ENCODE assay signal across 13 cellular contexts in genomic region chr11:628056-628455, GRCh38. TPM values are rescaled to one million over a fixed set of nuclear protein-coding genes. Genes with fewer than 3 reads are reported as not detected.
DNase-seq lines count a peak whose midpoint lies in the region; ATAC-seq and TF ChIP-seq lines count a peak whose summit lies in the region.
"Had no signal": no experiment of that assay in that cellular context is flagged by ENCODE, and none has a peak within 500 bp of the region (broad histone marks: within the 10 kb centered on the region; RNA-seq: fewer than 3 reads in every experiment).

No MANE protein-coding gene starts in this region.

- no peak for ATAC-seq in left ventricle myocardium superior
- ATAC-seq in activated CD8-positive, alpha-beta T cell treated with anti-CD3 and anti-CD28 coated beads for 36 hours: no peak

- no peak for TF ChIP-seq CTCF in activated CD8-positive, alpha-beta T cell treated with anti-CD3 and anti-CD28 coated beads for 36 hours (IDR thresholded peaks at IDR 0.05)
- no peak for TF ChIP-seq CTCF in mesothelial cell of epicardium (IDR thresholded peaks at IDR 0.05; ENCODE audit: unreplicated experiment)
- no peak for TF ChIP-seq CTCF in type B pancreatic cell (conservative IDR thresholded peaks at IDR 0.05)

- intact Hi-C loops in left ventricle myocardium superior (cut with micrococcal nuclease) (no loop called here), cardiac septum (cut with DNase I) (no loop called here), posterior cingulate gyrus (cut with DNase I) (no loop called here)
- intact Hi-C loops in activated CD8-positive, alpha-beta T cell treated with anti-CD3 and anti-CD28 coated beads for 36 hours (cut with micrococcal nuclease): no loop called here

- peak overlapping the region; percentile 15 for H3K4me3 Mint-ChIP-seq in activated CD8-positive, alpha-beta T cell treated with anti-CD3 and anti-CD28 coated beads for 36 hours
- H3K4me3 Mint-ChIP-seq in mesothelial cell of epicardium: peak overlapping the region; percentile 38
- H3K4me3 Mint-ChIP-seq in type B pancreatic cell: peak overlapping the region; percentile 60

- peaks cover 22% of the 10 kb centered on the region for H3K4me1 Mint-ChIP-seq in activated CD8-positive, alpha-beta T cell treated with anti-CD3 and anti-CD28 coated beads for 36 hours (ENCODE audit: low read depth)
- peaks cover 4% of the 10 kb centered on the region for H3K4me1 Mint-ChIP-seq in mesothelial cell of epicardium
- peaks cover 11% of the 10 kb centered on the region for H3K4me1 Mint-ChIP-seq in type B pancreatic cell (ENCODE audit: unreplicated experiment)

- DNase-seq in left ventricle myocardium superior: peak; percentile 27
- no peak for DNase-seq in cardiac septum (ENCODE audit: low spot score)
- no peak for DNase-seq in activated CD8-positive, alpha-beta T cell treated with anti-CD3 and anti-CD28 coated beads for 36 hours
- DNase-seq in mesothelial cell of epicardium (ENCODE audit: low spot score in 2 of 2, unreplicated experiment in 2 of 2): peak in 1 of 2 experiments; percentile 19
- no peak for DNase-seq in type B pancreatic cell (ENCODE audit: extremely low spot score, unreplicated experiment)
- DNase-seq in HT-29 (ENCODE audit: low spot score): no peak
- no peak for DNase-seq in posterior cingulate gyrus
- no peak for DNase-seq in DMS 273 treated with DMSO at 0.1 percent for 48 hours (lab: John Stamatoyannopoulos, UW)
- DNase-seq: activated CD4-positive, alpha-beta T cell treated with anti-CD3 and anti-CD28 coated beads for 1 hour; dermis blood vessel endothelial cell; NCI-H526 had no signal

- peak overlapping the region; percentile 14 for H3K27ac Mint-ChIP-seq in activated CD8-positive, alpha-beta T cell treated with anti-CD3 and anti-CD28 coated beads for 36 hours
- no peak overlapping the region for H3K27ac Mint-ChIP-seq in mesothelial cell of epicardium
- H3K27ac Mint-ChIP-seq in type B pancreatic cell: peak overlapping the region; percentile 63

- peaks cover 21% of the 10 kb centered on the region for H3K27me3 Mint-ChIP-seq in activated CD8-positive, alpha-beta T cell treated with anti-CD3 and anti-CD28 coated beads for 36 hours
- H3K27me3 Mint-ChIP-seq in mesothelial cell of epicardium (ENCODE audit: low read depth): peaks cover 22% of the 10 kb centered on the region
- H3K27me3 Mint-ChIP-seq in type B pancreatic cell: peaks cover 23% of the 10 kb centered on the region

- H3K36me3 Mint-ChIP-seq in activated CD8-positive, alpha-beta T cell treated with anti-CD3 and anti-CD28 coated beads for 36 hours (ENCODE audit: low read depth): peaks cover 2% of the 10 kb centered on the region
- H3K36me3 Mint-ChIP-seq in mesothelial cell of epicardium: peaks cover 12% of the 10 kb centered on the region
- H3K36me3 Mint-ChIP-seq in type B pancreatic cell: peaks cover 4% of the 10 kb centered on the region

- H3K9me3 Mint-ChIP-seq in activated CD8-positive, alpha-beta T cell treated with anti-CD3 and anti-CD28 coated beads for 36 hours: no peaks in the 10 kb centered on the region
- H3K9me3 Mint-ChIP-seq in mesothelial cell of epicardium (no peaks in the 10 kb centered on the region), type B pancreatic cell (no peaks in the 10 kb centered on the region)

- CTCF ChIA-PET in activated CD8-positive, alpha-beta T cell treated with anti-CD3 and anti-CD28 coated beads for 36 hours (lab: Charles Lee): no interaction called here

- POLR2A ChIA-PET in activated CD8-positive, alpha-beta T cell treated with anti-CD3 and anti-CD28 coated beads for 36 hours (lab: Charles Lee): interaction anchor here (1.5 kb wide), 1 partner anchor 12 kb away, joined by 4 read pairs; the partner anchor contains the start of gene IRF7

RNA-seq across cellular contexts. Expression of gene SCT, which starts 1.1 kb away (rescaled TPM):
- not detected for total RNA-seq in left ventricle myocardium superior
- total RNA-seq in cardiac septum: not detected
- not detected for total RNA-seq in activated CD8-positive, alpha-beta T cell treated with anti-CD3 and anti-CD28 coated beads for 36 hours
- total RNA-seq in mesothelial cell of epicardium: 1.2 to 1.7 TPM (median 1.3 TPM) in 3 replicates
- total RNA-seq in type B pancreatic cell (ENCODE audit: low replicate concordance): 3.1 and 15.3 TPM in 2 replicates
- not detected in 2 replicates for total RNA-seq in HT-29 (2014; rRNA removed; shearing (Covaris generic))
- total RNA-seq: dermis blood vessel endothelial cell, glomerular endothelial cell, posterior vena cava had no signal

RNA-seq across cellular contexts. Expression of gene CDHR5, which starts 3.3 kb away (rescaled TPM):
- total RNA-seq in left ventricle myocardium superior (not detected), cardiac septum (not detected), mesothelial cell of epicardium (0.27 to 0.58 TPM (median 0.34 TPM) in 3 replicates), type B pancreatic cell (ENCODE audit: low replicate concordance) (7.1 and 23.0 TPM in 2 replicates)
- total RNA-seq in activated CD8-positive, alpha-beta T cell treated with anti-CD3 and anti-CD28 coated beads for 36 hours: not detected
- 11.9 and 12.1 TPM in 2 replicates for total RNA-seq in HT-29 (2014; rRNA removed; shearing (Covaris generic))
- total RNA-seq: dermis blood vessel endothelial cell, glomerular endothelial cell had no signal

RNA-seq across cellular contexts. Expression of gene DRD4, which starts 9.0 kb away (rescaled TPM):
- total RNA-seq in left ventricle myocardium superior (not detected), cardiac septum (0.81 TPM), mesothelial cell of epicardium (2.1 to 3.1 TPM (median 2.5 TPM) in 3 replicates), type B pancreatic cell (ENCODE audit: low replicate concordance) (0.59 and 1.2 TPM in 2 replicates)
- total RNA-seq in activated CD8-positive, alpha-beta T cell treated with anti-CD3 and anti-CD28 coated beads for 36 hours: under 1 TPM; 0.88 to 0.89 TPM
- total RNA-seq in HT-29 (2014; rRNA removed; shearing (Covaris generic)): 0.34 and 0.92 TPM in 2 replicates
- total RNA-seq: glomerular endothelial cell had no signal

RNA-seq across cellular contexts. Expression of gene IRF7, which starts 12.3 kb away (rescaled TPM):
- total RNA-seq in left ventricle myocardium superior (14.4 TPM), cardiac septum (9.7 TPM), mesothelial cell of epicardium (20.8 to 24.5 TPM (median 21.9 TPM) in 3 replicates), type B pancreatic cell (ENCODE audit: low replicate concordance) (16.4 and 20.5 TPM in 2 replicates)
- 10 to 100 TPM; 34.6 to 37.5 TPM for total RNA-seq in activated CD8-positive, alpha-beta T cell treated with anti-CD3 and anti-CD28 coated beads for 36 hours
- 263 and 329 TPM in 2 replicates for total RNA-seq in HT-29 (2014; rRNA removed; shearing (Covaris generic))

RNA-seq across cellular contexts. Expression of gene PHRF1, which starts 51.8 kb away (rescaled TPM):
- total RNA-seq in left ventricle myocardium superior (18.5 TPM), cardiac septum (20.9 TPM), mesothelial cell of epicardium (48.2 to 51.1 TPM (median 49.7 TPM) in 3 replicates), type B pancreatic cell (ENCODE audit: low replicate concordance) (38.7 and 40.8 TPM in 2 replicates)
- total RNA-seq in activated CD8-positive, alpha-beta T cell treated with anti-CD3 and anti-CD28 coated beads for 36 hours: 10 to 100 TPM; 43.1 to 44.5 TPM
- total RNA-seq in HT-29 (2014; rRNA removed; shearing (Covaris generic)): 75.3 and 82.0 TPM in 2 replicates
